8 cellular contexts compared by ENCODE assay signal in genomic region chr4:41957634-41958033, GRCh38. TPM values are rescaled to one million over a fixed set of nuclear protein-coding genes. Genes with fewer than 3 reads are reported as not detected.
A peak's percentile ranks its signal among the peaks of the same experiment; 100 is the strongest.
DNase-seq lines count a peak whose midpoint lies in the region; ATAC-seq and TF ChIP-seq lines count a peak whose summit lies in the region.

No MANE protein-coding gene starts in this region.

- 29 to 30% methylated on average over 1 of the region's 1 CpG for WGBS in heart right ventricle, 2 donors

- H3K27me3 Mint-ChIP-seq in chondrocyte (ENCODE audit: low read depth) (no peaks in the 10 kb centered on the region), type B pancreatic cell (no peaks in the 10 kb centered on the region)
- H3K27me3 Mint-ChIP-seq in stimulated activated memory B cell treated with anti-CD40 and anti-IgM and Interleukin-4, amounts not matched to agents 10 μg/mL and 1 μg/mL and 100 μg/mL, for 72 hours = no peaks in the 10 kb centered on the region

- no peaks in the 10 kb centered on the region for H3K27me3 ChIP-seq in heart right ventricle

- peaks cover 0 to 47% (median 12%) of the 10 kb centered on the region in 9 donors for H3K36me3 ChIP-seq in heart right ventricle

- no peak overlapping the region for H3K27ac ChIP-seq in heart right ventricle

- H3K36me3 Mint-ChIP-seq in chondrocyte (ENCODE audit: low read depth) = peaks cover 4% of the 10 kb centered on the region
- H3K36me3 Mint-ChIP-seq in type B pancreatic cell = peaks cover 15% of the 10 kb centered on the region
- H3K36me3 Mint-ChIP-seq in stimulated activated memory B cell treated with anti-CD40 and anti-IgM and Interleukin-4, amounts not matched to agents 10 μg/mL and 1 μg/mL and 100 μg/mL, for 72 hours = peaks cover 16% of the 10 kb centered on the region

- no peaks in the 10 kb centered on the region for H3K9me3 ChIP-seq in heart right ventricle

- H3K27ac Mint-ChIP-seq in chondrocyte (ENCODE audit: unreplicated experiment) (no peak overlapping the region), type B pancreatic cell (no peak overlapping the region)
- H3K27ac Mint-ChIP-seq in stimulated activated memory B cell treated with anti-CD40 and anti-IgM and Interleukin-4, amounts not matched to agents 10 μg/mL and 1 μg/mL and 100 μg/mL, for 72 hours = no peak overlapping the region

- H3K4me3 ChIP-seq in heart right ventricle = no peak overlapping the region

- H3K9me3 Mint-ChIP-seq in chondrocyte (ENCODE audit: low read depth) (no peaks in the 10 kb centered on the region), type B pancreatic cell (no peaks in the 10 kb centered on the region)
- no peaks in the 10 kb centered on the region for H3K9me3 Mint-ChIP-seq in stimulated activated memory B cell treated with anti-CD40 and anti-IgM and Interleukin-4, amounts not matched to agents 10 μg/mL and 1 μg/mL and 100 μg/mL, for 72 hours

- ATAC-seq in heart right ventricle (no peak), left ventricle myocardium superior (no peak)
- ATAC-seq in stimulated activated memory B cell treated with anti-CD40 and anti-IgM and Interleukin-4, amounts not matched to agents 10 μg/mL and 1 μg/mL and 100 μg/mL, for 72 hours = no peak
- ATAC-seq in stimulated activated naive CD8-positive, alpha-beta T cell treated with anti-CD3 and anti-CD28 coated beads, Interleukin-15, Interleukin-2, amounts not matched to agents 100 U/mL and 50 U/mL, for 24 hours = no peak

- no peak for DNase-seq in heart right ventricle
- no peak for DNase-seq in left ventricle myocardium superior
- DNase-seq in M059J (ENCODE audit: low read depth) = peak; percentile 32
- no peak for DNase-seq in chondrocyte (ENCODE audit: low spot score)
- no peak for DNase-seq in type B pancreatic cell (ENCODE audit: extremely low spot score, unreplicated experiment)
- DNase-seq in posterior vena cava (ENCODE audit: low spot score) = no peak
- no peak for DNase-seq in stimulated activated naive CD8-positive, alpha-beta T cell treated with anti-CD3 and anti-CD28 coated beads, Interleukin-15, Interleukin-2, amounts not matched to agents 100 U/mL and 50 U/mL, for 24 hours

- intact Hi-C loops in heart right ventricle (cut with DNase I) = no loop called here
- intact Hi-C loops in left ventricle myocardium superior (cut with micrococcal nuclease) = no loop called here
- intact Hi-C loops in posterior vena cava (cut with DNase I) = no loop called here

- H3K4me3 Mint-ChIP-seq in chondrocyte (ENCODE audit: unreplicated experiment) (no peak overlapping the region), type B pancreatic cell (no peak overlapping the region)
- H3K4me3 Mint-ChIP-seq in stimulated activated memory B cell treated with anti-CD40 and anti-IgM and Interleukin-4, amounts not matched to agents 10 μg/mL and 1 μg/mL and 100 μg/mL, for 72 hours = no peak overlapping the region

- H3K4me1 ChIP-seq in heart right ventricle = peaks cover 0 to 5% (median 0%) of the 10 kb centered on the region in 9 donors

- peak in 8 of 9 donors; percentile 15 to 57 (median 45) for TF ChIP-seq CTCF in heart right ventricle (IDR thresholded peaks at IDR 0.05)
- TF ChIP-seq CTCF in chondrocyte (IDR thresholded peaks at IDR 0.05) = peak; percentile 66
- peak; percentile 57 for TF ChIP-seq CTCF in type B pancreatic cell (conservative IDR thresholded peaks at IDR 0.05)

- H3K4me1 Mint-ChIP-seq in chondrocyte (ENCODE audit: low read depth) (no peaks in the 10 kb centered on the region), type B pancreatic cell (ENCODE audit: unreplicated experiment) (no peaks in the 10 kb centered on the region)
- no peaks in the 10 kb centered on the region for H3K4me1 Mint-ChIP-seq in stimulated activated memory B cell treated with anti-CD40 and anti-IgM and Interleukin-4, amounts not matched to agents 10 μg/mL and 1 μg/mL and 100 μg/mL, for 72 hours

RNA-seq across cellular contexts. Expression of gene TMEM33, which starts 22.4 kb away (rescaled TPM):
- total RNA-seq in heart right ventricle = 10 to 100 TPM; 22.8 to 31.2 (median 27.0) TPM
- polyA plus RNA-seq in heart right ventricle = 1 to 10 TPM; 4.7 to 8.7 TPM
- total RNA-seq in left ventricle myocardium superior = 21.8 TPM
- total RNA-seq in M059J (2014; rRNA removed; shearing (Covaris generic)) = 99.4 and 112 TPM in 2 replicates
- total RNA-seq in chondrocyte = 49.9 to 53.1 TPM (median 50.8 TPM) in 3 replicates
- 60.5 and 64.3 TPM in 2 replicates for total RNA-seq in type B pancreatic cell (ENCODE audit: low replicate concordance)
- 10 to 100 TPM; 34.7 to 35.7 TPM for total RNA-seq in posterior vena cava

RNA-seq across cellular contexts. Expression of gene DCAF4L1, which starts 23.9 kb away (rescaled TPM):
- total RNA-seq in heart right ventricle = under 1 TPM in 9 of 10 donors, not detected in 1; 0.12 to 0.29 (median 0.23) TPM
- under 1 TPM; 0.14 to 0.51 TPM for polyA plus RNA-seq in heart right ventricle
- 0.32 TPM for total RNA-seq in left ventricle myocardium superior
- total RNA-seq in M059J (2014; rRNA removed; shearing (Covaris generic)) = not detected in 2 replicates
- 0.10 to 0.24 TPM in 2 of 3 replicates, not detected in the other for total RNA-seq in chondrocyte
- total RNA-seq in type B pancreatic cell (ENCODE audit: low replicate concordance) = 0.12 and 0.17 TPM in 2 replicates
- total RNA-seq in posterior vena cava = under 1 TPM; 0.28 to 0.33 TPM

RNA-seq across cellular contexts. Expression of gene SLC30A9, which starts 32.7 kb away (rescaled TPM):
- total RNA-seq in heart right ventricle = 10 to 100 TPM; 73.8 to 95.0 (median 82.2) TPM
- polyA plus RNA-seq in heart right ventricle = 10 to 100 TPM in 1 of 2 donors, 1 to 10 TPM in 1; 9.8 to 16.2 TPM
- 75.4 TPM for total RNA-seq in left ventricle myocardium superior
- total RNA-seq in M059J (2014; rRNA removed; shearing (Covaris generic)) = 51.8 and 66.9 TPM in 2 replicates
- total RNA-seq in chondrocyte = 44.6 to 49.0 TPM (median 47.9 TPM) in 3 replicates
- total RNA-seq in type B pancreatic cell (ENCODE audit: low replicate concordance) = 50.1 and 61.4 TPM in 2 replicates
- 10 to 100 TPM; 42.1 to 47.4 TPM for total RNA-seq in posterior vena cava
